ENCODE assay signal across 12 cellular contexts in the genomic region with DNA sequence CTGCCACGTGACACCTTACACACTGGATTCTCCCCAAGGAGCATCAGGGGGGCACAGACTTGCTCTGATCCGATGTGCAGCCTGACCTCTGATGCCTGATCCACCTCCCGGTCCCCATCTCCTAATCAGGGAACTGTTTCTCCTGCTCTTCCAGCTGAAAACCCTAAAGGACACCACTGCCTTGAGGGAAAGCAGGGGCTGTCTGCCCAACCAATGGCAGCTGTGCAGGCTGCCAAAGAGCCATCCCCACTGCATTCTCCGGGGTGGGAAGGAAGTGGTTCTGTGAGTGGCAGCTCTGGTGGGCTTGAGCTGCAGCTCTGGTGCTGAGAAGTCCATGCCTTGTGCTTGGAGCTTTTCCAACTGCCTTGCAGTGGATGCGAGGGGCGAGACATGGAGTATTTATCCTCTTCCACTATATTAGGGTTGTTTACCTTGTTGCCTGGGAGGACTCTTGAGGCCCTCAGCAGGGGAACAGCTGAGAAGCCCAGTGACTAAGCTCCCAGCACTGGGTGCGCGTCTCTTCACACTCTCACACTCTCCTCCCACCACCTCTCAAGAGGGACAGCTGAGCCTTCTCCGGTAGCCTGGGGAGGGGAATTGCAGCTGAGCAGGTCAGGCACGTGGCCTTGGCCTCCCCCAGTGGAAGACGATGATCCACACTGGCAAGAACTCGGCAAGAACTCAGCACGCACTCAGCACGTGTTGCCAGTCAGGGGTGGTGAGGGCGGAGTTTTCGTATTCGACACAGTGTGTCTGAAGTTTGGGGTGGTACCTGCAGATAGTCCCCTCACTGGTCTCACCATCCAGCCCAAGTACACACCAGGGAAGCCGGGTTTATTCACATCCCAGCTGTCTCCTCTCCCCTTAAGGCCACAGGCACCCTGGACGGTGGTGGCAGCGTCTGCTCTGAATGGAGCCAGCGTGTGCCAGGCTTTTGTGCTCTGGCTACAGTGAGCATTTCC. TPM values are rescaled to one million over a fixed set of nuclear protein-coding genes. Genes with fewer than 3 reads are reported as not detected.
DNase-seq lines count a peak whose midpoint lies in the region; ATAC-seq, FAIRE-seq and TF ChIP-seq lines count a peak whose summit lies in the region.
"Had no signal": no experiment of that assay in that cellular context is flagged by ENCODE, and none has a peak within 500 bp of the region (broad histone marks: within the 10 kb centered on the region; RNA-seq: fewer than 3 reads in every experiment).

No MANE protein-coding gene starts in this region.

- no peak for TF ChIP-seq EP300 in K562 (IDR thresholded peaks at IDR 0.05; ENCODE audit: low read length)

- DNase-seq in AG04450 (ENCODE audit: low read depth, low spot score), result peak; percentile 62
- peak; percentile 43 to 49 for DNase-seq in NCI-H187 (lab: John Stamatoyannopoulos, UW)
- no peak for DNase-seq in K562 (ENCODE audit: extremely low read depth in 1 of 4, low spot score in 3 of 4)
- no peak for DNase-seq in OCI-M1 (lab: John Stamatoyannopoulos, UW)
- DNase-seq in SKM-1 treated with dmso at 0.1 percent for 144 hours (lab: John Stamatoyannopoulos, UW; ENCODE audit: unreplicated experiment), result no peak
- DNase-seq: cortex of kidney, DMS153, SW 1271 had no signal

- no peaks in the 10 kb centered on the region for H3K9me1 ChIP-seq in K562 (ENCODE audit: control insufficient read depth, insufficient read depth, low read length)

- H3K4me3 ChIP-seq in AG04450 (ENCODE audit: low read depth, low read length) (no peak overlapping the region), K562 (no peak overlapping the region), muscle layer of colon (ENCODE audit: low read depth in 1 of 2, low read length in 2 of 2) (peak overlapping the region in 1 of 2 donors; percentile 31)

- 84% methylated on average over 21 of the region's 21 CpGs for WGBS in K562 (ENCODE audit: insufficient coverage, low coverage, missing lambda C conversion rate)

- POLR2A ChIA-PET in AG04450 (lab: Yijun Ruan, JAX), result interaction anchor here (0.5 to 1.3 kb wide), 6 partner anchors 11 to 134 kb away, joined by 3 to 12 read pairs (median 4); a partner anchor contains a TSS
- POLR2A ChIA-PET in K562 (lab: Yijun Ruan, JAX), result interaction anchor here (0.5 to 1.0 kb wide), 3 partner anchors 13 to 67 kb away, joined by 3 to 4 read pairs (median 4); no protein-coding TSS in a partner anchor

- no TSS peak for BruUV-seq in K562 (replicated peaks; lab: Mats Ljungman, UMichigan)

- H3K27me3 ChIP-seq in AG04450 (ENCODE audit: control insufficient read depth, insufficient read depth, low read length), result no peaks in the 10 kb centered on the region
- no peaks in the 10 kb centered on the region for H3K27me3 ChIP-seq in K562 (ENCODE audit: control insufficient read depth in 2 of 2, insufficient read depth in 2 of 2, low read length in 2 of 2)
- no peaks in the 10 kb centered on the region for H3K27me3 ChIP-seq in muscle layer of colon (ENCODE audit: control insufficient read depth in 1 of 2, insufficient read depth in 2 of 2, low read length in 2 of 2)

- no peak for FAIRE-seq in K562 (lab: Jason Lieb, UNC)

- ATAC-seq in K562 (no peak), HG03439 (IDR thresholded peaks at IDR 0.05; ENCODE audit: unreplicated experiment) (no peak), HG03108 (IDR thresholded peaks at IDR 0.05; ENCODE audit: unreplicated experiment) (no peak)

- H4K20me1 ChIP-seq in K562 (replicated peaks; ENCODE audit: control insufficient read depth, insufficient read depth, low read length), result no peaks in the 10 kb centered on the region; the same call in 1 of the 2 replicates

- in situ Hi-C loops in K562 (cut with MboI), result no loop called here

- H3K4me1 ChIP-seq in K562 (replicated peaks in 1 of 2; ENCODE audit: control insufficient read depth in 2 of 2, insufficient read depth in 2 of 2, low read length in 2 of 2) (peaks cover 4 to 8% of the 10 kb centered on the region in 2 experiments; a peak in 4 of 5 replicates), muscle layer of colon (ENCODE audit: insufficient read depth, low read length) (peaks cover 64% of the 10 kb centered on the region)

- intact Hi-C loops in K562 (cut with micrococcal nuclease), result no loop called here

- CTCF ChIA-PET in AG04450 (lab: Charles Lee) (interaction anchor here (0.6 to 2.0 kb wide), 2 partner anchors 102 to 132 kb away, joined by 3 to 9 read pairs; no protein-coding TSS in a partner anchor), K562 (lab: Yijun Ruan, JAX; ENCODE audit: low intra/inter-chr PET ratio) (interaction anchor here (0.6 kb wide), 1 partner anchor 10 kb away, joined by 3 read pairs; no protein-coding TSS in a partner anchor)

- H3K9me3 ChIP-seq in AG04450 (ENCODE audit: control insufficient read depth, insufficient read depth, low read length) (no peaks in the 10 kb centered on the region), K562 (replicated peaks; ENCODE audit: control insufficient read depth, insufficient read depth, low read depth, low read length) (no peaks in the 10 kb centered on the region), muscle layer of colon (ENCODE audit: low read length) (no peaks in the 10 kb centered on the region)

- peak overlapping the region in 1 of 2 experiments; percentile 78; a peak in 2 of 4 replicates for H3K9ac ChIP-seq in K562 (ENCODE audit: insufficient read depth in 1 of 2, low read depth in 2 of 2, low read length in 2 of 2)
- no peak overlapping the region for H3K9ac ChIP-seq in muscle layer of colon (ENCODE audit: low read length)

- no peaks in the 10 kb centered on the region for H3K79me2 ChIP-seq in K562 (ENCODE audit: control insufficient read depth, insufficient read depth, low read length)

- no peak overlapping the region for H2AFZ ChIP-seq in K562 (ENCODE audit: low read depth, low read length)

- TF ChIP-seq CTCF in AG04450 (IDR thresholded peaks at IDR 0.05; ENCODE audit: low read depth, low read length) (no peak), K562 (IDR thresholded peaks at IDR 0.05 in 2 of 3, conservative IDR thresholded peaks at IDR 0.05 in 1 of 3; ENCODE audit: insufficient read depth in 2 of 3, low read depth in 1 of 3, low read length in 3 of 3) (no peak)

- no peak for TF ChIP-seq POLR2A in K562 (conservative IDR thresholded peaks at IDR 0.05)

- no peak overlapping the region for H3K4me2 ChIP-seq in K562 (ENCODE audit: insufficient read depth, low read length)

- TF ChIP-seq RAD21 in K562 (CRISPR knock-in tag; conservative IDR thresholded peaks at IDR 0.05 in 1 of 2, IDR thresholded peaks at IDR 0.05 in 1 of 2), result no peak

- H3K36me3 ChIP-seq in K562 (ENCODE audit: control insufficient read depth, insufficient read depth, low read length), result peaks cover 56% of the 10 kb centered on the region; the same call in 2 of the 3 replicates
- H3K36me3 ChIP-seq in muscle layer of colon (ENCODE audit: insufficient read depth, low read length), result peaks cover 58% of the 10 kb centered on the region

- peak overlapping the region; percentile 80 for H3K27ac ChIP-seq in AG04450 (ENCODE audit: low read depth, low read length)
- H3K27ac ChIP-seq in K562 (ENCODE audit: extremely low read depth, low read depth, low read length), result no peak overlapping the region
- peak overlapping the region; percentile 85 for H3K27ac ChIP-seq in muscle layer of colon (ENCODE audit: low read depth, low read length)

TF ChIP-seq in K562, 482 proteins besides CTCF, POLR2A, EP300 and RAD21 (continues in another document):
- no peak for TF ChIP-seq ZNF174 (CRISPR knock-in tag; IDR thresholded peaks at IDR 0.05)
- no peak for TF ChIP-seq NRF1 (conservative IDR thresholded peaks at IDR 0.05 in 1 of 2, IDR thresholded peaks at IDR 0.05 in 1 of 2)
- TF ChIP-seq TEAD2 (tag; IDR thresholded peaks at IDR 0.05), result no peak
- no peak for TF ChIP-seq ZNF224 (CRISPR knock-in tag; IDR thresholded peaks at IDR 0.05)

RNA-seq across cellular contexts. Expression of a gene that starts 21.1 kb away (rescaled TPM):
- polyA plus RNA-seq in AG04450 (2011; rRNA removed), result not detected in 2 replicates
- 0.13 TPM in 1 of 2 replicates, not detected in the other for polyA minus RNA-seq in AG04450 (2011; rRNA and poly(A)+ RNA removed)
- 0.30 and 0.49 TPM in 2 replicates for total RNA-seq in K562 (2011; cell fraction: chromatin; rRNA removed; ENCODE audit: low replicate concordance)
- total RNA-seq in K562 (2011; cell fraction: nucleolus; rRNA removed), result 0.17 and 0.26 TPM in 2 replicates
- total RNA-seq in K562 (2011; cell fraction: nucleoplasm; rRNA removed), result 0.29 TPM in 1 of 2 replicates, not detected in the other
- not detected in 2 replicates for total RNA-seq in K562 (2014; rRNA removed)
- not detected in 2 replicates for total RNA-seq in K562 (2014; rRNA removed; fragmentation: Illumina TruSeq; extraction: Trizol)
- not detected in 2 replicates for total RNA-seq in K562 (2015; rRNA removed; fragmentation: Illumina TruSeq; extraction: Trizol)
- not detected in 2 replicates for total RNA-seq in K562 (2021)
- not detected in 2 replicates for polyA plus RNA-seq in K562 (2011; rRNA removed)
- polyA plus RNA-seq in K562 (2011; cell fraction: cytosol; rRNA removed), result not detected in 2 replicates
- not detected in 2 replicates for polyA plus RNA-seq in K562 (2011; cell fraction: nucleus; rRNA removed)
- polyA plus RNA-seq in K562 (2012), result 0.18 and 0.30 TPM in 2 replicates
- polyA plus RNA-seq in K562 (2014; fragmentation: Illumina TruSeq; extraction: Trizol), result not detected in 2 replicates
- under 1 TPM; 0.03 to 0.06 TPM for polyA plus RNA-seq in K562 (2014; fragmentation: Nextera tagmentation; extraction: Ambion mirVana)
- polyA plus RNA-seq in K562 (2014; rRNA removed), result not detected in 2 replicates
- not detected in 2 replicates for polyA minus RNA-seq in K562 (2011; rRNA and poly(A)+ RNA removed)
- polyA minus RNA-seq in K562 (2011; cell fraction: cytosol; rRNA and poly(A)+ RNA removed), result not detected in 2 replicates
- polyA minus RNA-seq in K562 (2011; cell fraction: nucleus; rRNA and poly(A)+ RNA removed), result not detected in 2 replicates
- total RNA-seq: mesenteric fat pad had no signal

RNA-seq across cellular contexts. Expression of a gene that starts 33.9 kb away (rescaled TPM):
- polyA plus RNA-seq in AG04450 (2011; rRNA removed), result 4.9 and 6.6 TPM in 2 replicates
- polyA minus RNA-seq in AG04450 (2011; rRNA and poly(A)+ RNA removed), result 6.9 and 7.2 TPM in 2 replicates
- total RNA-seq in K562 (2011; cell fraction: chromatin; rRNA removed; ENCODE audit: low replicate concordance), result 11.9 and 31.3 TPM in 2 replicates
- 14.3 and 19.3 TPM in 2 replicates for total RNA-seq in K562 (2011; cell fraction: nucleolus; rRNA removed)
- total RNA-seq in K562 (2011; cell fraction: nucleoplasm; rRNA removed), result 11.7 and 12.4 TPM in 2 replicates
- total RNA-seq in K562 (2014; rRNA removed), result 2.9 and 4.8 TPM in 2 replicates
- total RNA-seq in K562 (2014; rRNA removed; fragmentation: Illumina TruSeq; extraction: Trizol), result 0.99 and 1.8 TPM in 2 replicates
- 3.2 and 3.5 TPM in 2 replicates for total RNA-seq in K562 (2015; rRNA removed; fragmentation: Illumina TruSeq; extraction: Trizol)
- total RNA-seq in K562 (2021), result 7.9 and 8.7 TPM in 2 replicates
- polyA plus RNA-seq in K562 (2011; rRNA removed), result 5.3 and 7.5 TPM in 2 replicates
- 6.5 and 9.0 TPM in 2 replicates for polyA plus RNA-seq in K562 (2011; cell fraction: cytosol; rRNA removed)
- 16.1 and 28.3 TPM in 2 replicates for polyA plus RNA-seq in K562 (2011; cell fraction: nucleus; rRNA removed)
- polyA plus RNA-seq in K562 (2012), result 3.6 and 5.4 TPM in 2 replicates
- 3.7 and 3.9 TPM in 2 replicates for polyA plus RNA-seq in K562 (2014; fragmentation: Illumina TruSeq; extraction: Trizol)
- polyA plus RNA-seq in K562 (2014; fragmentation: Nextera tagmentation; extraction: Ambion mirVana), result under 1 TPM; 0.45 to 0.56 TPM
- 4.9 TPM in 2 replicates for polyA plus RNA-seq in K562 (2014; rRNA removed)
- polyA minus RNA-seq in K562 (2011; rRNA and poly(A)+ RNA removed), result 3.2 and 6.0 TPM in 2 replicates
- polyA minus RNA-seq in K562 (2011; cell fraction: cytosol; rRNA and poly(A)+ RNA removed), result 4.9 and 5.2 TPM in 2 replicates
- 7.8 and 8.2 TPM in 2 replicates for polyA minus RNA-seq in K562 (2011; cell fraction: nucleus; rRNA and poly(A)+ RNA removed)

Comparison
In these comparisons a context has a peak if more than half of its experiments do, and no peak if none do; other contexts are left out.
1. DNase-seq: peak in AG04450 (single experiment) and NCI-H187 (2 of 2); none in K562 (0 of 4), OCI-M1 (single experiment) and SKM-1 treated with dmso at 0.1 percent for 144 hours (single experiment).